ENCODE assay signal across 6 cellular contexts in genomic region chr12:56721721-56722120, GRCh38. TPM values are rescaled to one million over a fixed set of nuclear protein-coding genes. Genes with fewer than 3 reads are reported as not detected.
DNase-seq lines count a peak whose midpoint lies in the region; ATAC-seq and TF ChIP-seq lines count a peak whose summit lies in the region.

No MANE protein-coding gene starts in this region.

- H3K27ac Mint-ChIP-seq in activated CD8-positive, alpha-beta T cell treated with anti-CD3 and anti-CD28 coated beads, Interleukin-2, amount 10 ng/mL, durations not matched to agents 7 days and 5 days: peak overlapping the region; percentile 91

- H3K4me1 Mint-ChIP-seq in activated CD8-positive, alpha-beta T cell treated with anti-CD3 and anti-CD28 coated beads, Interleukin-2, amount 10 ng/mL, durations not matched to agents 7 days and 5 days (ENCODE audit: low read depth): peaks cover 70% of the 10 kb centered on the region

- H3K36me3 Mint-ChIP-seq in activated CD8-positive, alpha-beta T cell treated with anti-CD3 and anti-CD28 coated beads, Interleukin-2, amount 10 ng/mL, durations not matched to agents 7 days and 5 days (ENCODE audit: low read depth): peaks cover 75% of the 10 kb centered on the region

- CTCF ChIA-PET in activated CD8-positive, alpha-beta T cell treated with anti-CD3 and anti-CD28 coated beads, Interleukin-2, amount 10 ng/mL, durations not matched to agents 7 days and 5 days (lab: Charles Lee): interaction anchor here (0.8 to 3.8 kb wide), 2 partner anchors 86 to 277 kb away, joined by 3 to 13 read pairs; no protein-coding TSS in a partner anchor

- no peak for TF ChIP-seq CTCF in GM12864 (IDR thresholded peaks at IDR 0.05; ENCODE audit: low read depth, low read length, missing control alignments)

- peak overlapping the region; percentile 98 for H3K4me3 Mint-ChIP-seq in activated CD8-positive, alpha-beta T cell treated with anti-CD3 and anti-CD28 coated beads, Interleukin-2, amount 10 ng/mL, durations not matched to agents 7 days and 5 days

- DNase-seq in GM12864 (ENCODE audit: low read depth) (no peak), myocyte (ENCODE audit: low read depth) (peak; percentile 52), KG1 (lab: John Stamatoyannopoulos, UW) (no peak), NCI-H187 (lab: John Stamatoyannopoulos, UW) (no peak)
- DNase-seq in activated CD8-positive, alpha-beta T cell treated with anti-CD3 and anti-CD28 coated beads, Interleukin-2, amount 10 ng/mL, durations not matched to agents 7 days and 5 days: no peak

- ATAC-seq in activated CD8-positive, alpha-beta T cell treated with anti-CD3 and anti-CD28 coated beads, Interleukin-2, amount 10 ng/mL, durations not matched to agents 7 days and 5 days: no peak
- no peak for ATAC-seq in GM18498 (IDR thresholded peaks at IDR 0.05; ENCODE audit: unreplicated experiment)

- no peaks in the 10 kb centered on the region for H3K27me3 Mint-ChIP-seq in activated CD8-positive, alpha-beta T cell treated with anti-CD3 and anti-CD28 coated beads, Interleukin-2, amount 10 ng/mL, durations not matched to agents 7 days and 5 days (ENCODE audit: low read depth)

- POLR2A ChIA-PET in activated CD8-positive, alpha-beta T cell treated with anti-CD3 and anti-CD28 coated beads, Interleukin-2, amount 10 ng/mL, durations not matched to agents 7 days and 5 days (lab: Charles Lee): interaction anchor here (6.9 kb wide), 1 partner anchor 34 kb away, joined by 119 read pairs; the partner anchor contains the start of gene PTGES3

- no peaks in the 10 kb centered on the region for H3K9me3 Mint-ChIP-seq in activated CD8-positive, alpha-beta T cell treated with anti-CD3 and anti-CD28 coated beads, Interleukin-2, amount 10 ng/mL, durations not matched to agents 7 days and 5 days (ENCODE audit: insufficient read depth)

- peak overlapping the region; percentile 8 for H3K4me3 ChIP-seq in GM12864 (ENCODE audit: low read depth, low read length)

RNA-seq across cellular contexts. Expression of gene NACA, which starts 3.4 kb away (rescaled TPM):
- total RNA-seq in activated CD8-positive, alpha-beta T cell treated with anti-CD3 and anti-CD28 coated beads, Interleukin-2, amount 10 ng/mL, durations not matched to agents 7 days and 5 days: 100 to 1,000 TPM; 793 to 820 TPM
- 1,145 and 1,201 TPM in 2 replicates for total RNA-seq in myocyte
- polyA plus RNA-seq in myocyte (2012): 908 TPM

RNA-seq across cellular contexts. Expression of gene PRIM1, which starts 30.4 kb away (rescaled TPM):
- 10 to 100 TPM; 56.8 to 60.4 TPM for total RNA-seq in activated CD8-positive, alpha-beta T cell treated with anti-CD3 and anti-CD28 coated beads, Interleukin-2, amount 10 ng/mL, durations not matched to agents 7 days and 5 days
- total RNA-seq in myocyte: 1.7 TPM in 2 replicates
- polyA plus RNA-seq in myocyte (2012): 1.3 TPM

RNA-seq across cellular contexts. Expression of gene PTGES3, which starts 33.6 kb away (rescaled TPM):
- 100 to 1,000 TPM; 273 to 290 TPM for total RNA-seq in activated CD8-positive, alpha-beta T cell treated with anti-CD3 and anti-CD28 coated beads, Interleukin-2, amount 10 ng/mL, durations not matched to agents 7 days and 5 days
- 73.5 and 82.2 TPM in 2 replicates for total RNA-seq in myocyte
- 109 TPM for polyA plus RNA-seq in myocyte (2012)

RNA-seq across cellular contexts. Expression of gene HSD17B6, which starts 41.4 kb away (rescaled TPM):
- total RNA-seq in activated CD8-positive, alpha-beta T cell treated with anti-CD3 and anti-CD28 coated beads, Interleukin-2, amount 10 ng/mL, durations not matched to agents 7 days and 5 days: 1 to 10 TPM; 2.1 to 4.0 TPM
- total RNA-seq in myocyte: 0.10 and 0.45 TPM in 2 replicates
- 19.9 TPM for polyA plus RNA-seq in myocyte (2012)

Comparison
In these comparisons a context has a peak if more than half of its experiments do, and no peak if none do; other contexts are left out.
1. RNA of gene PRIM1, which starts 30.4 kb away (total RNA-seq): 56.8 to 60.4 TPM in activated CD8-positive, alpha-beta T cell treated with anti-CD3 and anti-CD28 coated beads, Interleukin-2, amount 10 ng/mL, durations not matched to agents 7 days and 5 days; 1.7 TPM in myocyte; every median in the first group is over 10 times any median in the second.